ENCODE assay signal across 3 cellular contexts in genomic region chr11:2393111-2393868, GRCh38.
TF ChIP-seq lines count a peak whose summit lies in the region.

No MANE protein-coding gene starts in this region.

TF ChIP-seq in HEK293, 187 proteins besides CTCF, POLR2A, EP300 and RAD21:
- TF ChIP-seq ZNF362 (tag by site-specific recombination; IDR thresholded peaks at IDR 0.05) (no peak), ZBTB44 (tag by site-specific recombination; IDR thresholded peaks at IDR 0.05) (no peak), SCRT2 (tag by site-specific recombination; IDR thresholded peaks at IDR 0.05) (peak; percentile 56), OVOL3 (tag by site-specific recombination; IDR thresholded peaks at IDR 0.05) (no peak), ZBTB49 (tag by site-specific recombination; IDR thresholded peaks at IDR 0.05; ENCODE audit: low read depth) (no peak), ZBTB6 (tag by site-specific recombination; IDR thresholded peaks at IDR 0.05) (no peak), IKZF3 (tag by site-specific recombination; IDR thresholded peaks at IDR 0.05) (no peak), ZNF558 (tag by site-specific recombination; IDR thresholded peaks at IDR 0.05) (no peak), ZNF600 (tag by site-specific recombination; IDR thresholded peaks at IDR 0.05) (no peak), ZFP69B (tag by site-specific recombination; IDR thresholded peaks at IDR 0.05) (0 out of 2 replicates have a peak, but pooled peaks have one; percentile 18), ZSCAN30 (tag by site-specific recombination; IDR thresholded peaks at IDR 0.05) (no peak), ZNF174 (tag by site-specific recombination; IDR thresholded peaks at IDR 0.05) (no peak), SCRT1 (tag by site-specific recombination; IDR thresholded peaks at IDR 0.05; ENCODE audit: borderline replicate concordance) (0 out of 2 replicates have a peak, but pooled peaks have one; percentile 31)
TF ChIP-seq in HEK293: peak in this region for 3.

TF ChIP-seq in HEK293T, 16 proteins besides CTCF, POLR2A, EP300 and RAD21 (continued from another document):
- no peak for TF ChIP-seq PKNOX1 (IDR thresholded peaks at IDR 0.05)
- no peak for TF ChIP-seq FOXK2 (IDR thresholded peaks at IDR 0.05)
- no peak for TF ChIP-seq SUZ12 (IDR thresholded peaks at IDR 0.05)
- TF ChIP-seq LEF1 (IDR thresholded peaks at IDR 0.05; ENCODE audit: borderline replicate concordance), result no peak
- no peak for TF ChIP-seq CTBP1 (IDR thresholded peaks at IDR 0.05; ENCODE audit: borderline replicate concordance)
- TF ChIP-seq SP1 (IDR thresholded peaks at IDR 0.05), result no peak
- TF ChIP-seq ARNT (IDR thresholded peaks at IDR 0.05), result no peak
- TF ChIP-seq L3MBTL2 (conservative IDR thresholded peaks at IDR 0.05), result no peak

TF ChIP-seq in SK-N-SH, 30 proteins besides CTCF, POLR2A, EP300 and RAD21 (continued from another document):
- no peak for TF ChIP-seq SIN3A (IDR thresholded peaks at IDR 0.05; ENCODE audit: borderline replicate concordance, low read depth, low read length)
- no peak for TF ChIP-seq CHD2 (IDR thresholded peaks at IDR 0.05; ENCODE audit: low read length, partially characterized antibody)
- no peak for TF ChIP-seq FOXJ3 (CRISPR knock-in tag; IDR thresholded peaks at IDR 0.05)
